Comparison of ENCODE assay signal across 14 cellular contexts in the genomic region with DNA sequence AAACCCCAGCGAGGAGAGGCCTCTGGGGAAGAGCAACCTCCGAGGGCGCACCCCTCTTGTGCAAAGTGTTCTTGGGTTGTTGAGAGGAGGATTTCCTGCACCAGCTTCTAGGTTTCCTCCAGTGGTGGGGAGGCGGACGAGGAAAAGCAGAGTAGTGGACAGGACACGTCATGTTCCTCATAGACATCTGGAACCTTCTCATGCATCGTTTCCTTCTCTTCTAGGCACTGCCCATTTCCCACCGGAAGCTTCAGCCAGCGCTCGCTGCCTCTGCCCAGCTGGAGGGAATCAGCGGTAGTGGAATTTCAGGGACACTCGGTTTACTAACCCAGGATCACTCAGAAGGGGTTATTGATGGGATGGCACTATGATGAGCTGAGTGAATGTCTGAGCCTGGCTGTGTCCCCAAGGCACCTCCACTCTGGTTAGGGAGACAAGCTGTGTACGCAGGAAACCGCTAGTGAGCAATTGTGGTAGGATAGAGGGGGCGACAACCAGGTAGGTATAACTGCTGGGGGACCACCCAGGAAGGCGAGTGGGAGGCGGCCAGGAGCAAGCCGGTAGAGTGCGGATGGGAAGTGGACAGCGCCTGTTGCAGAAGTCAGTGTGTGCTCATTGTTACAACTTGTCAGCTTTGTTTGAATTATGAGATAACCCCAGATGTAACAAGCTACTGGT. TPM values are rescaled to one million over a fixed set of nuclear protein-coding genes. Genes with fewer than 3 reads are reported as not detected.
"Had no signal": no experiment of that assay in that cellular context is flagged by ENCODE, and none has a peak within 500 bp of the region (broad histone marks: within the 10 kb centered on the region; RNA-seq: fewer than 3 reads in every experiment).

No MANE protein-coding gene starts in this region.

- DNase-seq: activated CD8-positive, alpha-beta memory T cell treated with anti-CD3 and anti-CD28 coated beads, Interleukin-2, amount 10 ng/mL, durations not matched to agents 7 days and 5 days; activated effector memory CD4-positive, alpha-beta T cell treated with anti-CD3 and anti-CD28 coated beads, Interleukin-2, amount 50 U/mL, for 16 hours; activated T-cell treated with anti-CD3 and anti-CD28 coated beads, Interleukin-2, amount 50 U/mL, for 24 hours; amygdala; stimulated activated CD4-positive, alpha-beta T cell treated with anti-CD3 and anti-CD28 coated beads, Interleukin-15, amount 100 ng/mL, for 24 hours; T-helper 17 cell had no signal

- H3K4me1 Mint-ChIP-seq: central memory CD8-positive, alpha-beta T cell; memory B cell had no signal

- H3K4me3 Mint-ChIP-seq: activated CD8-positive, alpha-beta memory T cell treated with anti-CD3 and anti-CD28 coated beads, Interleukin-2, amount 10 ng/mL, durations not matched to agents 7 days and 5 days; activated naive CD8-positive, alpha-beta T cell; activated T-cell treated with anti-CD3 and anti-CD28 coated beads, Interleukin-2, amount 50 U/mL, for 24 hours; brain; central memory CD8-positive, alpha-beta T cell; memory B cell had no signal

- H3K27ac ChIP-seq: left lung had no signal

- H3K27ac Mint-ChIP-seq: activated CD8-positive, alpha-beta memory T cell treated with anti-CD3 and anti-CD28 coated beads, Interleukin-2, amount 10 ng/mL, durations not matched to agents 7 days and 5 days; activated naive CD8-positive, alpha-beta T cell; activated T-cell treated with anti-CD3 and anti-CD28 coated beads, Interleukin-2, amount 50 U/mL, for 24 hours; brain; memory B cell; nephron; T-helper 17 cell had no signal

- H3K36me3 Mint-ChIP-seq: activated CD8-positive, alpha-beta memory T cell treated with anti-CD3 and anti-CD28 coated beads, Interleukin-2, amount 10 ng/mL, durations not matched to agents 7 days and 5 days; activated naive CD8-positive, alpha-beta T cell; brain; memory B cell had no signal

- H3K36me3 ChIP-seq: left lung had no signal

- H3K4me3 ChIP-seq: left lung had no signal

- ATAC-seq: activated CD4-positive, CD25-positive, alpha-beta regulatory T cell treated with anti-CD3 and anti-CD28 coated beads, Interleukin-2, amount 50 U/mL, for 24 hours; activated CD8-positive, alpha-beta memory T cell treated with anti-CD3 and anti-CD28 coated beads, Interleukin-2, amount 10 ng/mL, durations not matched to agents 7 days and 5 days; esophagus mucosa; left lung; T-helper 17 cell had no signal

- H3K9me3 Mint-ChIP-seq: activated T-cell treated with anti-CD3 and anti-CD28 coated beads, Interleukin-2, amount 50 U/mL, for 24 hours; brain; central memory CD8-positive, alpha-beta T cell; memory B cell; nephron had no signal

- H3K9me3 ChIP-seq: left lung had no signal

RNA-seq across cellular contexts. Expression of gene APOB, which starts 1.0 kb away (rescaled TPM):
- total RNA-seq: activated CD8-positive, alpha-beta memory T cell treated with anti-CD3 and anti-CD28 coated beads, Interleukin-2, amount 10 ng/mL, durations not matched to agents 7 days and 5 days; T-helper 17 cell had no signal
